In genomic region chr5:3893527-3893926, GRCh38 we compare ENCODE assay signal across 23 cellular contexts.
DNase-seq lines count a peak whose midpoint lies in the region; ATAC-seq, FAIRE-seq and TF ChIP-seq lines count a peak whose summit lies in the region.
"Had no signal": no experiment of that assay in that cellular context is flagged by ENCODE, and none has a peak within 500 bp of the region (broad histone marks: within the 10 kb centered on the region; RNA-seq: fewer than 3 reads in every experiment).

No MANE protein-coding gene starts in this region.

- H3K9me3 ChIP-seq in DND-41 (ENCODE audit: insufficient read depth, low read length, severe bottlenecking) (peaks cover 35% of the 10 kb centered on the region), MM.1S (replicated peaks; ENCODE audit: insufficient read depth, low read length) (no peaks in the 10 kb centered on the region; the same call in 1 of the 2 replicates)

- H2AFZ ChIP-seq in DND-41 (ENCODE audit: low read depth, low read length) = peak overlapping the region; percentile 49; the same call in 1 of the 2 replicates
- no peak overlapping the region for H2AFZ ChIP-seq in MM.1S (ENCODE audit: low read length)

- no peak for TF ChIP-seq CTCF in DND-41 (IDR thresholded peaks at IDR 0.05; ENCODE audit: borderline replicate concordance, extremely low read depth, low read length, poor library complexity, severe bottlenecking)
- no peak for TF ChIP-seq CTCF in bronchial epithelial cell (IDR thresholded peaks at IDR 0.05; ENCODE audit: insufficient read depth, low read length, severe bottlenecking)
- no peak for TF ChIP-seq CTCF in foreskin keratinocyte (conservative IDR thresholded peaks at IDR 0.05)
- TF ChIP-seq CTCF in MM.1S (IDR thresholded peaks at IDR 0.05; ENCODE audit: low read length) = no peak

- H3K9me2 ChIP-seq in MM.1S (replicated peaks; ENCODE audit: insufficient read depth, low read length) = no peaks in the 10 kb centered on the region

- H3K9ac ChIP-seq in DND-41 (ENCODE audit: low read depth, low read length) (no peak overlapping the region), MM.1S (ENCODE audit: low read length) (no peak overlapping the region)
- H3K9ac ChIP-seq: BLaER1 had no signal

- DNase-seq in DND-41 (no peak), bronchial epithelial cell (ENCODE audit: low read depth) (peak; percentile 23), foreskin keratinocyte (peak; percentile 23 to 50), NCI-H748 treated with DMSO at 0.1 percent for 48 hours (lab: John Stamatoyannopoulos, UW) (no peak), MM.1S (no peak), NCI-H446 treated with DMSO at 0.1 percent for 48 hours (lab: John Stamatoyannopoulos, UW) (no peak)
- DNase-seq: 8988T; ACHN; BE2C; C1 segment of cervical spinal cord; CD4-positive, alpha-beta memory T cell; CD4-positive, CD25-positive, alpha-beta regulatory T cell; CD8-positive, alpha-beta memory T cell; COR-L47; DMS 273 treated with DMSO at 0.1 percent for 48 hours; DMS153; DMS53; DMS79; GF-D8 had no signal

- no peak for FAIRE-seq in bronchial epithelial cell (lab: Jason Lieb, UNC)
- FAIRE-seq: A204.1, G401.6, GM12891 had no signal

- H3K27me3 ChIP-seq in DND-41 (ENCODE audit: insufficient read depth, low read length, poor library complexity) = no peaks in the 10 kb centered on the region
- no peaks in the 10 kb centered on the region for H3K27me3 ChIP-seq in bronchial epithelial cell (ENCODE audit: control insufficient read depth, insufficient read depth, low read length)
- H3K27me3 ChIP-seq in foreskin keratinocyte = no peaks in the 10 kb centered on the region
- H3K27me3 ChIP-seq in MM.1S (replicated peaks; ENCODE audit: insufficient read depth, low read length) = no peaks in the 10 kb centered on the region
- H3K27me3 ChIP-seq: BE2C, BLaER1 had no signal

- H3K79me2 ChIP-seq in DND-41 (ENCODE audit: insufficient read depth, low read length) = no peaks in the 10 kb centered on the region
- no peaks in the 10 kb centered on the region for H3K79me2 ChIP-seq in MM.1S (ENCODE audit: low read length)

- no peak overlapping the region for H3K4me2 ChIP-seq in DND-41 (ENCODE audit: insufficient read depth, low read length)
- no peak overlapping the region for H3K4me2 ChIP-seq in MM.1S (ENCODE audit: low read depth, low read length)
- H3K4me2 ChIP-seq: BLaER1 had no signal

- H3K27ac ChIP-seq in DND-41 (ENCODE audit: low read length) (peak overlapping the region; percentile 82), foreskin keratinocyte (no peak overlapping the region), MM.1S (ENCODE audit: low read length) (no peak overlapping the region)
- H3K27ac ChIP-seq: BLaER1 had no signal

- ATAC-seq in DND-41 (ENCODE audit: insufficient read depth, low read depth) = no peak
- peak; percentile 51 for ATAC-seq in foreskin keratinocyte

- H3K4me3 ChIP-seq in DND-41 (ENCODE audit: low read depth in 1 of 2, low read length in 2 of 2) (no peak overlapping the region), bronchial epithelial cell (ENCODE audit: low read depth, low read length) (no peak overlapping the region), MM.1S (ENCODE audit: low read length) (no peak overlapping the region)
- H3K4me3 ChIP-seq: BLaER1 had no signal

- no peaks in the 10 kb centered on the region for H3F3A ChIP-seq in MM.1S (ENCODE audit: insufficient read depth, low read length)

- H3K36me3 ChIP-seq in DND-41 (ENCODE audit: insufficient read depth, low read length) = peaks cover 7% of the 10 kb centered on the region
- no peaks in the 10 kb centered on the region for H3K36me3 ChIP-seq in bronchial epithelial cell (ENCODE audit: control insufficient read depth, insufficient read depth, low read length)
- no peaks in the 10 kb centered on the region for H3K36me3 ChIP-seq in MM.1S (replicated peaks; ENCODE audit: insufficient read depth, low read length)
- H3K36me3 ChIP-seq: BE2C, BLaER1 had no signal

- H3K4me1 ChIP-seq in DND-41 (ENCODE audit: insufficient read depth, low read length) (peaks cover 63% of the 10 kb centered on the region), foreskin keratinocyte (no peaks in the 10 kb centered on the region), MM.1S (ENCODE audit: low read length) (no peaks in the 10 kb centered on the region)
- H3K4me1 ChIP-seq: BE2C had no signal

- no peaks in the 10 kb centered on the region for H4K20me1 ChIP-seq in DND-41 (ENCODE audit: insufficient read depth, low read length)
- no peaks in the 10 kb centered on the region for H4K20me1 ChIP-seq in MM.1S (ENCODE audit: insufficient read depth, low read length)
- H4K20me1 ChIP-seq: BLaER1 had no signal

Comparison
In these comparisons a context has a peak if more than half of its experiments do, and no peak if none do; other contexts are left out.
1. DNase-seq: peak in bronchial epithelial cell (single experiment) and foreskin keratinocyte (2 of 2); none in DND-41 (single experiment), NCI-H748 treated with DMSO at 0.1 percent for 48 hours (single experiment), MM.1S (single experiment) and NCI-H446 treated with DMSO at 0.1 percent for 48 hours (single experiment).